Comparison of ENCODE assay signal across 40 cellular contexts in genomic region chr9:89633920-89634319, GRCh38. TPM values are rescaled to one million over a fixed set of nuclear protein-coding genes. Genes with fewer than 3 reads are reported as not detected.
"Had no signal": no experiment of that assay in that cellular context is flagged by ENCODE, and none has a peak within 500 bp of the region (broad histone marks: within the 10 kb centered on the region; RNA-seq: fewer than 3 reads in every experiment).

No MANE protein-coding gene starts in this region.

- ATAC-seq: PC-3, Right ventricle myocardium inferior, SK-N-SH treated with all-trans-retinoic acid at 6 μM for 48 hours, T-cell had no signal

- H3K27me3 ChIP-seq: ascending aorta, cardiac muscle cell, MG63, Peyer's patch had no signal

- H3K9me3 ChIP-seq: ascending aorta, MG63, Peyer's patch had no signal

- H3K36me3 ChIP-seq: ascending aorta, cardiac muscle cell, MG63, Peyer's patch had no signal

- H3K4me1 Mint-ChIP-seq: activated B cell treated with CpG ODN at 0.5 μM for 24 hours; activated naive CD4-positive, alpha-beta T cell treated with anti-CD3 and anti-CD28 coated beads, Interleukin-2, amount 10 ng/mL, durations not matched to agents 7 days and 5 days; T-cell had no signal

- H3K4me3 ChIP-seq: ascending aorta, cardiac muscle cell, MG63, Peyer's patch had no signal

- H3K9me3 Mint-ChIP-seq: activated B cell treated with CpG ODN at 0.5 μM for 24 hours; activated CD4-positive, alpha-beta memory T cell treated with anti-CD3 and anti-CD28 coated beads for 36 hours; activated naive CD4-positive, alpha-beta T cell treated with anti-CD3 and anti-CD28 coated beads, Interleukin-2, amount 10 ng/mL, durations not matched to agents 7 days and 5 days; T-cell had no signal

- H3K36me3 Mint-ChIP-seq: activated CD4-positive, alpha-beta memory T cell treated with anti-CD3 and anti-CD28 coated beads for 36 hours; activated naive CD4-positive, alpha-beta T cell treated with anti-CD3 and anti-CD28 coated beads, Interleukin-2, amount 10 ng/mL, durations not matched to agents 7 days and 5 days; activated naive CD8-positive, alpha-beta T cell; IgD-negative memory B cell; T-cell had no signal

- DNase-seq: activated B cell treated with CpG ODN at 0.5 μM for 24 hours; activated CD4-positive, alpha-beta memory T cell treated with anti-CD3 and anti-CD28 coated beads for 36 hours; activated CD4-positive, alpha-beta T cell treated with anti-CD3 and anti-CD28 coated beads for 4 hours; activated CD4-positive, alpha-beta T cell treated with anti-CD3 and anti-CD28 coated beads, Interleukin-2, amount 50 U/mL, for 1 hour; activated CD4-positive, CD25-positive, alpha-beta regulatory T cell treated with anti-CD3 and anti-CD28 coated beads, Interleukin-2, amount 50 U/mL, for 72 hours; activated CD8-positive, alpha-beta memory T cell treated with anti-CD3 and anti-CD28 coated beads, Interleukin-2, amount 50 U/mL, for 4 hours; activated effector memory CD4-positive, alpha-beta T cell treated with Interleukin-2 at 50 U/mL for 16 hours; activated naive CD4-positive, alpha-beta T cell treated with anti-CD3 and anti-CD28 coated beads, Interleukin-2, amount 10 ng/mL, durations not matched to agents 7 days and 5 days; activated T-cell treated with anti-CD3 and anti-CD28 coated beads for 4 hours; activated T-cell treated with anti-CD3 and anti-CD28 coated beads, Interleukin-2, amount 50 U/mL, for 48 hours; amygdala; Kasumi-1; KBM-7; MG63; MV-4-11; NCI-H1092; NCI-H146; NCI-H187; NCI-H2029 treated with DMSO at 0.1 percent for 48 hours; NCI-H2107; NCI-H2171; NCI-H510A; NCI-H526; NCI-H748 treated with DMSO at 0.1 percent for 48 hours; NK-92 treated with Interleukin-12 subunit alpha and Interleukin-12 subunit beta, amount 100 ng/mL, for 24 hours; PC-3; RPMI8226; SIG-M5; T-cell; T-helper 2 cell; T-helper 9 cell had no signal

- H3K27ac ChIP-seq: cardiac muscle cell, Peyer's patch, VCaP had no signal

- H3K4me3 Mint-ChIP-seq: activated B cell treated with CpG ODN at 0.5 μM for 24 hours; activated CD4-positive, alpha-beta memory T cell treated with anti-CD3 and anti-CD28 coated beads for 36 hours; activated naive CD4-positive, alpha-beta T cell treated with anti-CD3 and anti-CD28 coated beads, Interleukin-2, amount 10 ng/mL, durations not matched to agents 7 days and 5 days; activated naive CD8-positive, alpha-beta T cell; IgD-negative memory B cell; T-cell had no signal

- H3K27me3 Mint-ChIP-seq: activated B cell treated with CpG ODN at 0.5 μM for 24 hours; activated CD4-positive, alpha-beta memory T cell treated with anti-CD3 and anti-CD28 coated beads for 36 hours; activated naive CD8-positive, alpha-beta T cell; T-cell had no signal

RNA-seq across cellular contexts. Expression of gene GADD45G, which starts 29.1 kb away (rescaled TPM):
- total RNA-seq: SK-MEL-5 had no signal
